In genomic region chr21:44297525-44298290, GRCh38 we compare ENCODE assay signal across 8 cellular contexts. TPM values are rescaled to one million over a fixed set of nuclear protein-coding genes. Genes with fewer than 3 reads are reported as not detected.
A peak's percentile ranks its signal among the peaks of the same experiment; 100 is the strongest.
DNase-seq lines count a peak whose midpoint lies in the region; ATAC-seq, FAIRE-seq and TF ChIP-seq lines count a peak whose summit lies in the region.

No MANE protein-coding gene starts in this region.

- peak; percentile 88 for FAIRE-seq in endothelial cell of umbilical vein (lab: Jason Lieb, UNC)

- H3K4me1 ChIP-seq in OCI-LY7 (ENCODE audit: insufficient read depth, low read length, poor library complexity, severe bottlenecking): peaks cover 72% of the 10 kb centered on the region
- peaks cover 12% of the 10 kb centered on the region for H3K4me1 ChIP-seq in endothelial cell of umbilical vein (ENCODE audit: control insufficient read depth, extremely low read depth, insufficient read depth, low read length)
- H3K4me1 ChIP-seq in mucosa of descending colon (ENCODE audit: low read depth): peaks cover 18% of the 10 kb centered on the region

- H3K27me3 ChIP-seq in endothelial cell of umbilical vein (ENCODE audit: control insufficient read depth in 2 of 2, insufficient read depth in 2 of 2, low read length in 2 of 2): no peaks in the 10 kb centered on the region

- H3K27ac ChIP-seq in OCI-LY7 (ENCODE audit: low read depth, low read length, poor library complexity, severe bottlenecking): no peak overlapping the region
- no peak overlapping the region for H3K27ac ChIP-seq in endothelial cell of umbilical vein (ENCODE audit: insufficient read depth, low read depth, low read length)

- TF ChIP-seq CTCF in OCI-LY7 (conservative IDR thresholded peaks at IDR 0.05; ENCODE audit: low read length) (peak; percentile 87), endothelial cell of umbilical vein (IDR thresholded peaks at IDR 0.05; ENCODE audit: extremely low read depth in 1 of 2, insufficient read depth in 1 of 2, low read depth in 1 of 2, low read length in 2 of 2) (peak; percentile 74 to 87), mucosa of descending colon (IDR thresholded peaks at IDR 0.05) (peak; percentile 60)

- no peaks in the 10 kb centered on the region for H3K9me1 ChIP-seq in endothelial cell of umbilical vein (replicated peaks; ENCODE audit: control insufficient read depth, extremely low read depth, insufficient read depth, low read length)

- POLR2A ChIA-PET in OCI-LY7 (lab: Charles Lee): no interaction called here
- POLR2A ChIA-PET in endothelial cell of umbilical vein (lab: Charles Lee): interaction anchor here (0.6 kb wide), 1 partner anchor 14 kb away, joined by 3 read pairs; no protein-coding TSS in a partner anchor

- H3K9me3 ChIP-seq in OCI-LY7 (ENCODE audit: low read length) (no peaks in the 10 kb centered on the region), endothelial cell of umbilical vein (replicated peaks; ENCODE audit: control insufficient read depth, insufficient read depth, low read length) (no peaks in the 10 kb centered on the region), mucosa of descending colon (no peaks in the 10 kb centered on the region)

- BruUV-seq in OCI-LY7 (replicated peaks; lab: Mats Ljungman, UMichigan) (no TSS peak), endothelial cell of umbilical vein (replicated peaks; lab: Mats Ljungman, UMichigan) (no TSS peak)

- H3K4me3 ChIP-seq in OCI-LY7 (ENCODE audit: low read depth, low read length, poor library complexity, severe bottlenecking): no peak overlapping the region
- H3K4me3 ChIP-seq in endothelial cell of umbilical vein (replicated peaks in 1 of 3; ENCODE audit: insufficient read depth in 1 of 3, low read depth in 1 of 3, low read length in 3 of 3): no peak overlapping the region
- no peak overlapping the region for H3K4me3 ChIP-seq in mucosa of descending colon

- no peaks in the 10 kb centered on the region for H3K36me3 ChIP-seq in OCI-LY7 (ENCODE audit: insufficient read depth, low read length)
- H3K36me3 ChIP-seq in endothelial cell of umbilical vein (ENCODE audit: control insufficient read depth in 2 of 2, extremely low read depth in 1 of 2, insufficient read depth in 2 of 2, low read length in 2 of 2): no peaks in the 10 kb centered on the region
- H3K36me3 ChIP-seq in mucosa of descending colon (ENCODE audit: low read depth): no peaks in the 10 kb centered on the region

- H4K20me1 ChIP-seq in OCI-LY7 (ENCODE audit: insufficient read depth, low read length) (no peaks in the 10 kb centered on the region), endothelial cell of umbilical vein (replicated peaks; ENCODE audit: control insufficient read depth, extremely low read depth, insufficient read depth, low read length) (no peaks in the 10 kb centered on the region)

- H3K79me2 ChIP-seq in OCI-LY7 (ENCODE audit: insufficient read depth, low read depth, low read length) (peaks cover 7% of the 10 kb centered on the region; the same call in 1 of the 2 replicates), endothelial cell of umbilical vein (ENCODE audit: control insufficient read depth, insufficient read depth, low read length) (peaks cover 23% of the 10 kb centered on the region)

- dilution Hi-C loops in endothelial cell of umbilical vein (cut with MboI; ENCODE audit: extremely low pct_ligation_motif_present, low sequenced_read_pairs): no loop called here

- H3K4me2 ChIP-seq in OCI-LY7 (ENCODE audit: low read length) (peak overlapping the region; percentile 43), endothelial cell of umbilical vein (ENCODE audit: insufficient read depth, low read length) (no peak overlapping the region)

- intact Hi-C loops in OCI-LY7 (cut with micrococcal nuclease; ENCODE audit: unreplicated experiment): no loop called here
- intact Hi-C loops in endothelial cell of umbilical vein (cut with micrococcal nuclease): no loop called here
- intact Hi-C loops in mucosa of descending colon (cut with DNase I, micrococcal nuclease): no loop called here

- peak; percentile 89 for DNase-seq in D341Med (ENCODE audit: low spot score)
- peak; percentile 96 for DNase-seq in HuH-7.5 (ENCODE audit: low spot score)
- peak; percentile 83 for DNase-seq in OCI-LY7 (ENCODE audit: low spot score)
- peak; percentile 72 for DNase-seq in activated CD8-positive, alpha-beta memory T cell treated with anti-CD3 and anti-CD28 coated beads, Interleukin-2, amount 50 U/mL, for 4 hours
- peak; percentile 78 for DNase-seq in endothelial cell of umbilical vein (ENCODE audit: low read depth, low spot score)
- DNase-seq in mucosa of descending colon: peak; percentile 84 to 94 (median 94)
- peak; percentile 86 for DNase-seq in stimulated activated CD8-positive, alpha-beta memory T cell treated with anti-CD3 and anti-CD28 coated beads, Interleukin-4, amount 100 ng/mL, for 48 hours

- H2AFZ ChIP-seq in OCI-LY7 (ENCODE audit: low read length) (no peak overlapping the region), endothelial cell of umbilical vein (ENCODE audit: low read depth, low read length) (no peak overlapping the region)

- no peak for TF ChIP-seq POLR2A in endothelial cell of umbilical vein (IDR thresholded peaks at IDR 0.05; ENCODE audit: low read depth, low read length)

- CTCF ChIA-PET in OCI-LY7 (lab: Charles Lee; ENCODE audit: unreplicated experiment): no interaction called here
- CTCF ChIA-PET in endothelial cell of umbilical vein (lab: Charles Lee): interaction anchor here (0.6 to 1.5 kb wide), 15 partner anchors 10 to 496 kb away, joined by 3 to 11 read pairs (median 5); partner anchors contain the start of gene CFAP410

- no peaks in the 10 kb centered on the region for H3K9me2 ChIP-seq in OCI-LY7 (ENCODE audit: insufficient read depth, low read length)

- H3K9ac ChIP-seq in endothelial cell of umbilical vein (replicated peaks; ENCODE audit: extremely low read depth, insufficient read depth, low read length): no peak overlapping the region

- ATAC-seq in mucosa of descending colon (peak; percentile 48), GM21786 (IDR thresholded peaks at IDR 0.05; ENCODE audit: unreplicated experiment) (no peak)

RNA-seq across cellular contexts. Expression of gene PFKL, which starts 2.1 kb away (rescaled TPM):
- total RNA-seq in OCI-LY7 (2014; rRNA removed; shearing (Covaris generic)): 102 and 111 TPM in 2 replicates
- total RNA-seq in OCI-LY7 (2022): 123 and 128 TPM in 2 replicates
- total RNA-seq in endothelial cell of umbilical vein: 154 and 170 TPM in 2 replicates
- polyA plus RNA-seq in endothelial cell of umbilical vein: 137 and 157 TPM in 2 replicates
- polyA plus RNA-seq in endothelial cell of umbilical vein (2011; cell fraction: cytosol; rRNA removed): 89.0 and 110 TPM in 2 replicates
- 247 and 268 TPM in 2 replicates for polyA plus RNA-seq in endothelial cell of umbilical vein (2011; cell fraction: nucleus; rRNA removed)
- 96.3 and 164 TPM in 2 replicates for polyA plus RNA-seq in endothelial cell of umbilical vein (2012)
- polyA minus RNA-seq in endothelial cell of umbilical vein: 92.7 and 121 TPM in 2 replicates
- 85.0 TPM for polyA minus RNA-seq in endothelial cell of umbilical vein (2011; cell fraction: cytosol; rRNA and poly(A)+ RNA removed)
- 44.1 and 74.1 TPM in 2 replicates for polyA minus RNA-seq in endothelial cell of umbilical vein (2011; cell fraction: nucleus; rRNA and poly(A)+ RNA removed)
- 100 to 1,000 TPM; 150 to 299 (median 237) TPM for total RNA-seq in mucosa of descending colon

RNA-seq across cellular contexts. Expression of gene AIRE, which starts 12.0 kb away (rescaled TPM):
- not detected in 2 replicates for total RNA-seq in OCI-LY7 (2014; rRNA removed; shearing (Covaris generic))
- total RNA-seq in OCI-LY7 (2022) (not detected in 2 replicates), endothelial cell of umbilical vein (0.11 TPM in 1 of 2 replicates, not detected in the other), mucosa of descending colon (under 1 TPM in 2 of 3 donors, not detected in 1; 0.12 to 0.16 TPM)
- polyA plus RNA-seq in endothelial cell of umbilical vein: 0.04 and 0.05 TPM in 2 replicates
- not detected in 2 replicates for polyA plus RNA-seq in endothelial cell of umbilical vein (2011; cell fraction: cytosol; rRNA removed)
- polyA plus RNA-seq in endothelial cell of umbilical vein (2011; cell fraction: nucleus; rRNA removed): 0.31 and 0.37 TPM in 2 replicates
- 0.11 TPM in 1 of 2 replicates, not detected in the other for polyA plus RNA-seq in endothelial cell of umbilical vein (2012)
- not detected in 2 replicates for polyA minus RNA-seq in endothelial cell of umbilical vein
- polyA minus RNA-seq in endothelial cell of umbilical vein (2011; cell fraction: cytosol; rRNA and poly(A)+ RNA removed): not detected
- polyA minus RNA-seq in endothelial cell of umbilical vein (2011; cell fraction: nucleus; rRNA and poly(A)+ RNA removed): 0.10 and 0.14 TPM in 2 replicates

RNA-seq across cellular contexts. Expression of gene DNMT3L, which starts 36.0 kb away (rescaled TPM):
- total RNA-seq in OCI-LY7 (2014; rRNA removed; shearing (Covaris generic)): not detected in 2 replicates
- total RNA-seq in OCI-LY7 (2022) (not detected in 2 replicates), endothelial cell of umbilical vein (not detected in 2 replicates), mucosa of descending colon (not detected)
- not detected in 2 replicates for polyA plus RNA-seq in endothelial cell of umbilical vein
- not detected in 2 replicates for polyA plus RNA-seq in endothelial cell of umbilical vein (2011; cell fraction: cytosol; rRNA removed)
- polyA plus RNA-seq in endothelial cell of umbilical vein (2011; cell fraction: nucleus; rRNA removed): not detected in 2 replicates
- not detected in 2 replicates for polyA plus RNA-seq in endothelial cell of umbilical vein (2012)
- polyA minus RNA-seq in endothelial cell of umbilical vein: not detected in 2 replicates
- not detected for polyA minus RNA-seq in endothelial cell of umbilical vein (2011; cell fraction: cytosol; rRNA and poly(A)+ RNA removed)
- not detected in 2 replicates for polyA minus RNA-seq in endothelial cell of umbilical vein (2011; cell fraction: nucleus; rRNA and poly(A)+ RNA removed)

RNA-seq across cellular contexts. Expression of gene CFAP410, which starts 41.5 kb away (rescaled TPM):
- 11.9 and 20.6 TPM in 2 replicates for total RNA-seq in OCI-LY7 (2014; rRNA removed; shearing (Covaris generic))
- total RNA-seq in OCI-LY7 (2022) (15.0 and 15.1 TPM in 2 replicates), endothelial cell of umbilical vein (6.3 and 7.2 TPM in 2 replicates), mucosa of descending colon (10 to 100 TPM; 22.0 to 33.0 (median 26.6) TPM)
- 12.2 and 15.0 TPM in 2 replicates for polyA plus RNA-seq in endothelial cell of umbilical vein
- polyA plus RNA-seq in endothelial cell of umbilical vein (2011; cell fraction: cytosol; rRNA removed): 3.5 and 7.6 TPM in 2 replicates
- 21.7 and 24.7 TPM in 2 replicates for polyA plus RNA-seq in endothelial cell of umbilical vein (2011; cell fraction: nucleus; rRNA removed)
- polyA plus RNA-seq in endothelial cell of umbilical vein (2012): 4.7 and 7.1 TPM in 2 replicates
- 3.0 and 3.7 TPM in 2 replicates for polyA minus RNA-seq in endothelial cell of umbilical vein
- polyA minus RNA-seq in endothelial cell of umbilical vein (2011; cell fraction: cytosol; rRNA and poly(A)+ RNA removed): 6.3 TPM
- polyA minus RNA-seq in endothelial cell of umbilical vein (2011; cell fraction: nucleus; rRNA and poly(A)+ RNA removed): 5.0 and 13.1 TPM in 2 replicates

RNA-seq across cellular contexts. Expression of gene TRPM2, which starts 55.7 kb away (rescaled TPM):
- total RNA-seq in OCI-LY7 (2014; rRNA removed; shearing (Covaris generic)): 1.8 and 2.8 TPM in 2 replicates
- 3.8 and 7.1 TPM in 2 replicates for total RNA-seq in OCI-LY7 (2022)
- not detected in 2 replicates for total RNA-seq in endothelial cell of umbilical vein
- 0.02 TPM in 1 of 2 replicates, not detected in the other for polyA plus RNA-seq in endothelial cell of umbilical vein
- not detected in 2 replicates for polyA plus RNA-seq in endothelial cell of umbilical vein (2011; cell fraction: cytosol; rRNA removed)
- not detected in 2 replicates for polyA plus RNA-seq in endothelial cell of umbilical vein (2011; cell fraction: nucleus; rRNA removed)
- 0.04 and 0.05 TPM in 2 replicates for polyA plus RNA-seq in endothelial cell of umbilical vein (2012)
- not detected in 2 replicates for polyA minus RNA-seq in endothelial cell of umbilical vein
- polyA minus RNA-seq in endothelial cell of umbilical vein (2011; cell fraction: cytosol; rRNA and poly(A)+ RNA removed): 11.5 TPM
- polyA minus RNA-seq in endothelial cell of umbilical vein (2011; cell fraction: nucleus; rRNA and poly(A)+ RNA removed): 0.63 TPM in 1 of 2 replicates, not detected in the other
- total RNA-seq in mucosa of descending colon: 10 to 100 TPM in 1 of 3 donors, 1 to 10 TPM in 2; 1.5 to 10.3 (median 7.2) TPM
